Comparison of ENCODE assay signal across 8 cellular contexts in the genomic region with DNA sequence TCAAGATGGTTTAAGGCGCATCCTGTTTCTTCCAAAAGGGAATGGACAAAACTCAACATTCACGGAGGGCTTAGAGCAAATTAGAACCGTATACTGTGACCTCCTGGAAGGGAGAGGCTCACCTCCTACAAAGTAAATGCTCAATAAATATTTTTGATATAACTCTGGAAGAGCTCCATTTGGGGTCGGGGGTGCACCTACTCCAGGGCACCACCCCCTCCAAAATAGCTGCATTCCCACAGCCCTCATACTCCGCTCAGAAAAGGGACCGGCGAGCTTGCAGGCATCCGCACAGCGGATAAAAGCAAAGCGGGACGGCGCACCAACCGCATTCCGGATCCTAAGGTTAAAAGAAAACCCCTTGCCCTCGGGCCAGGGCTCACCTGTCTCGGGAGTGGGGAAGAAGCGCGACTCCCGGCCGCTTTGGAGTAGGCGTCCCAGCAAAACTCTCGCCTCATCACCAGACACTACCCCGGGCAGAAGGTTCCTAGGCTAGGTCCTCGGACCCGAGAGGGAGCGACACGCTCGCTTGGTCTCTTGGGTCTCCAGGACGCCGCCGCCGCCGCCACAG. TPM values are rescaled to one million over a fixed set of nuclear protein-coding genes. Genes with fewer than 3 reads are reported as not detected.
DNase-seq lines count a peak whose midpoint lies in the region; ATAC-seq and TF ChIP-seq lines count a peak whose summit lies in the region.

No MANE protein-coding gene starts in this region.

- peaks cover 6% of the 10 kb centered on the region for H3K27me3 ChIP-seq in NT2/D1 (ENCODE audit: insufficient read depth, insufficient read length)
- H3K27me3 ChIP-seq in endocrine pancreas (ENCODE audit: control insufficient read depth, insufficient read depth, low read length), result no peaks in the 10 kb centered on the region
- no peaks in the 10 kb centered on the region for H3K27me3 ChIP-seq in neural progenitor cell

- no peak overlapping the region for H3K27ac ChIP-seq in neural progenitor cell

- H3K79me2 ChIP-seq in neural progenitor cell (ENCODE audit: low read depth), result peaks cover 86% of the 10 kb centered on the region

- peaks cover 18% of the 10 kb centered on the region for H3F3A ChIP-seq in neural progenitor cell (ENCODE audit: low read depth)

- H4K20me1 ChIP-seq in neural progenitor cell (ENCODE audit: low read depth), result peaks cover 21% of the 10 kb centered on the region

- H3K4me1 ChIP-seq in NT2/D1 (ENCODE audit: insufficient read depth, insufficient read length) (no peaks in the 10 kb centered on the region), endocrine pancreas (ENCODE audit: control insufficient read depth, insufficient read depth, low read length) (peaks cover 30% of the 10 kb centered on the region), neural progenitor cell (peaks cover 20% of the 10 kb centered on the region)

- peaks cover 17% of the 10 kb centered on the region for H3K36me3 ChIP-seq in NT2/D1 (ENCODE audit: insufficient read depth, insufficient read length, low read length)
- no peaks in the 10 kb centered on the region for H3K36me3 ChIP-seq in endocrine pancreas (ENCODE audit: control insufficient read depth, insufficient read depth, low read length)
- H3K36me3 ChIP-seq in neural progenitor cell, result no peaks in the 10 kb centered on the region

- H3K4me3 Mint-ChIP-seq in neural progenitor cell, result peak overlapping the region; percentile 96

- TF ChIP-seq CTCF in neural progenitor cell (IDR thresholded peaks at IDR 0.05), result no peak

- H3K9me3 ChIP-seq in NT2/D1 (ENCODE audit: insufficient read depth, low read length) (no peaks in the 10 kb centered on the region), endocrine pancreas (ENCODE audit: control insufficient read depth, low read length) (no peaks in the 10 kb centered on the region), neural progenitor cell (ENCODE audit: low read depth) (no peaks in the 10 kb centered on the region)

- H3K27me3 Mint-ChIP-seq in neural progenitor cell (ENCODE audit: insufficient read depth, low read depth), result peaks cover 4% of the 10 kb centered on the region

- peak; percentile 48 for DNase-seq in DMS 273 (lab: John Stamatoyannopoulos, UW; ENCODE audit: unreplicated experiment)
- no peak for DNase-seq in DMS 273 treated with DMSO at 0.1 percent for 48 hours (lab: John Stamatoyannopoulos, UW)
- DNase-seq in NT2/D1 (ENCODE audit: low read depth, low spot score), result peak; percentile 22
- peak; percentile 24 for DNase-seq in neural progenitor cell (ENCODE audit: low spot score)
- no peak for DNase-seq in NCI-H524 treated with DMSO at 0.1 percent for 48 hours (lab: John Stamatoyannopoulos, UW)
- DNase-seq in medulla oblongata (ENCODE audit: extremely low spot score), result no peak

- H3K36me3 Mint-ChIP-seq in neural progenitor cell, result peaks cover 2% of the 10 kb centered on the region

- no peak overlapping the region for H3K27ac Mint-ChIP-seq in neural progenitor cell

- H3K9me3 Mint-ChIP-seq in neural progenitor cell, result no peaks in the 10 kb centered on the region

- H3K4me3 ChIP-seq in NT2/D1 (ENCODE audit: insufficient read length, low read depth), result peak overlapping the region; percentile 66
- H3K4me3 ChIP-seq in endocrine pancreas (ENCODE audit: control insufficient read depth, insufficient read depth, low read length), result peak overlapping the region; percentile 97
- H3K4me3 ChIP-seq in neural progenitor cell, result peak overlapping the region; percentile 76

- peak overlapping the region; percentile 87 for H3K4me2 ChIP-seq in neural progenitor cell

- peak overlapping the region; percentile 98 for H2AFZ ChIP-seq in neural progenitor cell (replicated peaks)

- ATAC-seq in HG03432 (IDR thresholded peaks at IDR 0.05; ENCODE audit: unreplicated experiment), result no peak

- H3K9ac ChIP-seq in NT2/D1 (ENCODE audit: insufficient read length, low read depth) (peak overlapping the region; percentile 46), endocrine pancreas (ENCODE audit: control insufficient read depth, insufficient read depth, low read length) (peak overlapping the region; percentile 50), neural progenitor cell (peak overlapping the region; percentile 29)

- peaks cover 26% of the 10 kb centered on the region for H3K4me1 Mint-ChIP-seq in neural progenitor cell

RNA-seq across cellular contexts. Expression of gene WDPCP, which starts 0.4 kb away (rescaled TPM):
- total RNA-seq in neural progenitor cell (ENCODE audit: low replicate concordance), result 10.9 and 11.4 TPM in 2 replicates

RNA-seq across cellular contexts. Expression of gene MDH1, which starts 0.9 kb away (rescaled TPM):
- total RNA-seq in neural progenitor cell (ENCODE audit: low replicate concordance), result 291 and 323 TPM in 2 replicates

Comparison
In these comparisons a context has a peak if more than half of its experiments do, and no peak if none do; other contexts are left out.
1. DNase-seq: peak in DMS 273 (single experiment), NT2/D1 (single experiment) and neural progenitor cell (single experiment); none in DMS 273 treated with DMSO at 0.1 percent for 48 hours (single experiment), NCI-H524 treated with DMSO at 0.1 percent for 48 hours (single experiment) and medulla oblongata (single experiment).
2. Peak in every context shown above with its lines, with median percentiles within 50 percentile points of each other: H3K4me3 ChIP-seq and H3K9ac ChIP-seq.